In genomic region chr12:49750027-49750977, GRCh38 we compare ENCODE assay signal across 1 cellular context.
TF ChIP-seq lines count a peak whose summit lies in the region.

No MANE protein-coding gene starts in this region.

TF ChIP-seq in HepG2, 621 proteins besides CTCF, POLR2A, EP300 and RAD21 (continued from another document):
- no peak for TF ChIP-seq MED13 (CRISPR knock-in tag; IDR thresholded peaks at IDR 0.05)
- no peak for TF ChIP-seq CENPX (CRISPR knock-in tag; IDR thresholded peaks at IDR 0.05)
- no peak for TF ChIP-seq NFYC (CRISPR knock-in tag; IDR thresholded peaks at IDR 0.05)
- no peak for TF ChIP-seq KLF9 (CRISPR knock-in tag; IDR thresholded peaks at IDR 0.05; ENCODE audit: low read depth)
- no peak for TF ChIP-seq ZBTB3 (CRISPR knock-in tag; IDR thresholded peaks at IDR 0.05; ENCODE audit: borderline replicate concordance, low read depth)
- TF ChIP-seq BCL6 (CRISPR knock-in tag; IDR thresholded peaks at IDR 0.05), result 0 out of 2 replicates have a peak, but pooled peaks have one; percentile 32
- TF ChIP-seq, protein P1, sequence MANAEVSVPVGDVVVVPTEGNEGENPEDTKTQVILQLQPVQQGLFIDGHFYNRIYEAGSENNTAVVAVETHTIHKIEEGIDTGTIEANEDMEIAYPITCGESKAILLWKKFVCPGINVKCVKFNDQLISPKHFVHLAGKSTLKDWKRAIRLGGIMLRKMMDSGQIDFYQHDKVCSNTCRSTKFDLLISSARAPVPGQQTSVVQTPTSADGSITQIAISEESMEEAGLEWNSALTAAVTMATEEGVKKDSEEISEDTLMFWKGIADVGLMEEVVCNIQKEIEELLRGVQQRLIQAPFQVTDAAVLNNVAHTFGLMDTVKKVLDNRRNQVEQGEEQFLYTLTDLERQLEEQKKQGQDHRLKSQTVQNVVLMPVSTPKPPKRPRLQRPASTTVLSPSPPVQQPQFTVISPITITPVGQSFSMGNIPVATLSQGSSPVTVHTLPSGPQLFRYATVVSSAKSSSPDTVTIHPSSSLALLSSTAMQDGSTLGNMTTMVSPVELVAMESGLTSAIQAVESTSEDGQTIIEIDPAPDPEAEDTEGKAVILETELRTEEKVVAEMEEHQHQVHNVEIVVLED (CRISPR knock-in tag; IDR thresholded peaks at IDR 0.05; ENCODE audit: borderline replicate concordance), result no peak
- TF ChIP-seq KDM3A (CRISPR knock-in tag; IDR thresholded peaks at IDR 0.05; ENCODE audit: low read depth), result no peak
- TF ChIP-seq ZNF12 (CRISPR knock-in tag; IDR thresholded peaks at IDR 0.05), result no peak
- no peak for TF ChIP-seq ATF7 (IDR thresholded peaks at IDR 0.05)
- no peak for TF ChIP-seq ATF7 (CRISPR knock-in tag; IDR thresholded peaks at IDR 0.05)
- peak; percentile 84 for TF ChIP-seq CEBPG (CRISPR knock-in tag; IDR thresholded peaks at IDR 0.05)
- peak; percentile 83 for TF ChIP-seq FOSL2 (CRISPR knock-in tag; IDR thresholded peaks at IDR 0.05)
- no peak for TF ChIP-seq JARID2 (CRISPR knock-in tag; IDR thresholded peaks at IDR 0.05; ENCODE audit: insufficient replicate concordance)
- no peak for TF ChIP-seq NCOA5 (CRISPR knock-in tag; IDR thresholded peaks at IDR 0.05)
- no peak for TF ChIP-seq ZNF670 (CRISPR knock-in tag; IDR thresholded peaks at IDR 0.05; ENCODE audit: borderline replicate concordance)
- no peak for TF ChIP-seq PRPF4 (IDR thresholded peaks at IDR 0.05; ENCODE audit: low read depth, low read length, poor library complexity, severe bottlenecking)
- no peak for TF ChIP-seq JUND (CRISPR knock-in tag; IDR thresholded peaks at IDR 0.05)
